Comparison of ENCODE assay signal across 28 cellular contexts in the genomic region with DNA sequence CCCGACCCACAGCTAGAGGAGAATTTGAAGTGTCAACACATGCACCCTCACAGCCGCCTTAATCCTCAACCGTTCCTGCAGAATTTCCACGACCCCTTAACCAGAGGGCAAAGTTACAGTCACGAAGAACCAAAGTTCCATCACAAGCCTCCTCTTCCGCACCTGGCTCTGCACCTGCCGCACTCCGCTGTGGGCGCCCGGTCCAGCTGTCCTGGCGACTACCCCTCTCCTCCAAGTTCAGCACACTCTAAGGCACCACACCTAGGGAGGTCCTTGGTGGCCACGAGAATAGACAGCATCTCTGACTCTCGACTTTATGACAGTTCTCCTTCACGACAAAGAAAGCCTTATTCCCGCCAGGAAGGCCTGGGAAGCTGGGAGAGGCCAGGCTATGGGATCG.
"Had no signal": no experiment of that assay in that cellular context is flagged by ENCODE, and none has a peak within 500 bp of the region (broad histone marks: within the 10 kb centered on the region; RNA-seq: fewer than 3 reads in every experiment).

No MANE protein-coding gene starts in this region.

- DNase-seq: activated CD4-positive, alpha-beta memory T cell treated with anti-CD3 and anti-CD28 coated beads for 36 hours; activated CD4-positive, alpha-beta T cell treated with anti-CD3 and anti-CD28 coated beads, Interleukin-2, amount 10 ng/mL, durations not matched to agents 24 days and 14 days; activated CD4-positive, CD25-positive, alpha-beta regulatory T cell treated with anti-CD3 and anti-CD28 coated beads, Interleukin-2, amount 50 U/mL, for 72 hours; activated CD8-positive, alpha-beta memory T cell treated with anti-CD3 and anti-CD28 coated beads, Interleukin-2, amount 50 U/mL, for 48 hours; activated effector memory CD4-positive, alpha-beta T cell treated with Interleukin-2 at 50 U/mL for 16 hours; activated naive CD4-positive, alpha-beta T cell treated with Interleukin-2 at 50 U/mL for 16 hours; activated T-cell treated with anti-CD3 and anti-CD28 coated beads, Interleukin-2, amount 50 U/mL, for 4 hours; effector memory CD8-positive, alpha-beta T cell; islet precursor cell; left ventricle myocardium inferior; mesendoderm; mucosa of descending colon; right lobe of liver; stimulated activated CD4-positive, alpha-beta T cell treated with anti-CD3 and anti-CD28 coated beads, Interleukin-12 subunit alpha, Interleukin-12 subunit beta, amount 100 ng/mL, for 4 hours; stimulated activated CD4-positive, alpha-beta T cell treated with anti-CD3 and anti-CD28 coated beads, Interleukin-4, amount 100 ng/mL, for 1 hour; T-helper 9 cell; testis; transverse colon had no signal

- H3K4me3 ChIP-seq: ascending aorta, cardiac muscle cell, coronary artery, gastroesophageal sphincter, hepatocyte, left ventricle myocardium inferior, lung, mucosa of descending colon, right lobe of liver, testis, transverse colon had no signal

- H3K4me2 ChIP-seq: hepatocyte had no signal

- H3K27me3 ChIP-seq: ascending aorta, cardiac muscle cell, gastroesophageal sphincter, hepatocyte, right lobe of liver, testis, transverse colon had no signal

- H3K27me3 Mint-ChIP-seq: activated CD4-positive, alpha-beta memory T cell treated with anti-CD3 and anti-CD28 coated beads for 36 hours; activated naive CD8-positive, alpha-beta T cell; brain had no signal

- H3K27ac Mint-ChIP-seq: activated CD4-positive, alpha-beta memory T cell treated with anti-CD3 and anti-CD28 coated beads for 36 hours; activated CD4-positive, alpha-beta T cell treated with anti-CD3 and anti-CD28 coated beads, Interleukin-2, amount 10 ng/mL, durations not matched to agents 24 days and 14 days; activated naive CD8-positive, alpha-beta T cell; effector memory CD8-positive, alpha-beta T cell; natural killer cell treated with Interleukin-12 subunit alpha and Interleukin-12 subunit beta and Interleukin-15 and Interleukin-18, amount 100 ng/mL, for 72 hours had no signal

- ATAC-seq: effector memory CD8-positive, alpha-beta T cell; gastroesophageal sphincter; mucosa of descending colon had no signal

- H3K4me3 Mint-ChIP-seq: activated CD4-positive, alpha-beta memory T cell treated with anti-CD3 and anti-CD28 coated beads for 36 hours; activated CD4-positive, alpha-beta T cell treated with anti-CD3 and anti-CD28 coated beads, Interleukin-2, amount 10 ng/mL, durations not matched to agents 24 days and 14 days; activated naive CD8-positive, alpha-beta T cell; activated T-cell treated with anti-CD3 and anti-CD28 coated beads, Interleukin-2, amount 50 U/mL, for 4 hours; brain; effector memory CD8-positive, alpha-beta T cell; natural killer cell treated with Interleukin-12 subunit alpha and Interleukin-12 subunit beta and Interleukin-15 and Interleukin-18, amount 100 ng/mL, for 72 hours had no signal

- H2AFZ ChIP-seq: hepatocyte had no signal

- H3K4me1 Mint-ChIP-seq: activated CD4-positive, alpha-beta T cell treated with anti-CD3 and anti-CD28 coated beads, Interleukin-2, amount 10 ng/mL, durations not matched to agents 24 days and 14 days had no signal

- H3K36me3 Mint-ChIP-seq: activated CD4-positive, alpha-beta memory T cell treated with anti-CD3 and anti-CD28 coated beads for 36 hours; activated naive CD8-positive, alpha-beta T cell; natural killer cell treated with Interleukin-12 subunit alpha and Interleukin-12 subunit beta and Interleukin-15 and Interleukin-18, amount 100 ng/mL, for 72 hours had no signal

- H3K4me1 ChIP-seq: ascending aorta, left ventricle myocardium inferior, right lobe of liver, testis, transverse colon had no signal

- FAIRE-seq: urothelium cell line had no signal

- H3K9me3 Mint-ChIP-seq: activated CD4-positive, alpha-beta memory T cell treated with anti-CD3 and anti-CD28 coated beads for 36 hours; activated CD4-positive, alpha-beta T cell treated with anti-CD3 and anti-CD28 coated beads, Interleukin-2, amount 10 ng/mL, durations not matched to agents 24 days and 14 days; activated T-cell treated with anti-CD3 and anti-CD28 coated beads, Interleukin-2, amount 50 U/mL, for 4 hours; brain; effector memory CD8-positive, alpha-beta T cell; natural killer cell treated with Interleukin-12 subunit alpha and Interleukin-12 subunit beta and Interleukin-15 and Interleukin-18, amount 100 ng/mL, for 72 hours had no signal

- H3K27ac ChIP-seq: ascending aorta, cardiac muscle cell, coronary artery, gastroesophageal sphincter, hepatocyte, left ventricle myocardium inferior, right lobe of liver, testis, transverse colon had no signal

- H3K36me3 ChIP-seq: cardiac muscle cell had no signal

- H3K79me2 ChIP-seq: hepatocyte had no signal

- H3K9me3 ChIP-seq: ascending aorta, gastroesophageal sphincter, left ventricle myocardium inferior, mucosa of descending colon, right lobe of liver, testis, transverse colon had no signal
